Comparison of ENCODE assay signal across 8 cellular contexts in the genomic region with DNA sequence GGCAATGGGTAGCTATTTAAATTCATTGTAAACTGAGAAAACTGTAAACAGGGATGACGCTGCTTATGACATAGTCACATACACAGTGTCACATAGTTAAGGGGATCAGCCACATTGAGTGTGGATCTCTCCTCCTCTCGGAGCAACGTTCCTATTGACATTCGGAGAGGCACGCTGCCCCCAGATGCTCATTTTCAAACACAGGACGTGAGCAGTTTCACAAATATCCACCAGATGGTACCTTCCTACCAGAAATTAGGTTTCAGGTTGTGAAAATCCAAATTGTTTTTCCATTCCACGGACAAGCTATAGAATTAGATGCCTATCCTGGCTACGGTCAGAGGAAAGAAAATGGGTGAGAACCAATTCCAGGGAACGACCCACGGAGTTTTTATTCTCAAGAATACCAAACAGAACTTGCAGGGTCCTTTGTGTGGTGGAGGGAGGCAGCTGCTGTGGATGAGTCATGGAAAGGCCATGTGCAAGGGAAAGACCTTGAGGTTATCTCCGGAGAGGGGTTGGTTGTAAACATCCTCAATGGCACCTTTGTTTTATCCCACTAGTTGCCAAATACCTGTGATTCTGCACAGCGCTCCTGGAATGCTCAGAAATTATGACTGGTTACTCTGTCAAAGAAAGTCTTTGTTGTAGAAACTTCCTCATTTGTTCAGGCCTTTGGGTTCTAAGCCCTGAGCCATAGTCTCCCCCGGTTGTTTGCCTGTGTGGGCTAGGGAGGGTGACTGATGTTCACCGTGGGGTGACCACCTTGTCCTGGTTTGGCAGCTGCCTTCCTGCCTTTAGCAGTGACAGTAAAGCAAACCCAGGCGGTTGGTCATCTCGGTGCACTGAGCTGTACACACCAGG.
DNase-seq lines count a peak whose midpoint lies in the region; ATAC-seq and TF ChIP-seq lines count a peak whose summit lies in the region.

No MANE protein-coding gene starts in this region.

- no peak overlapping the region for H3K4me3 Mint-ChIP-seq in activated B cell treated with CpG ODN at 0.5 μM for 24 hours

- no peaks in the 10 kb centered on the region for H3K9me3 ChIP-seq in aorta (ENCODE audit: control insufficient read depth, low read length)

- DNase-seq in Kasumi-1 (lab: John Stamatoyannopoulos, UW) (peak; percentile 28 to 40), activated B cell treated with CpG ODN at 0.5 μM for 24 hours (no peak), kidney glomerular epithelial cell (lab: John Stamatoyannopoulos, UW) (peak; percentile 89), aorta (no peak), cerebellum (ENCODE audit: low spot score) (no peak)

- 54 to 60% methylated on average over 16 of the region's 16 CpGs for WGBS in aorta, 2 donors

- H3K27me3 ChIP-seq in aorta (ENCODE audit: control insufficient read depth in 1 of 2, insufficient read depth in 2 of 2, low read length in 1 of 2) = no peaks in the 10 kb centered on the region

- H3K9me3 Mint-ChIP-seq in activated B cell treated with CpG ODN at 0.5 μM for 24 hours = peaks cover 2% of the 10 kb centered on the region

- H3K4me1 Mint-ChIP-seq in activated B cell treated with CpG ODN at 0.5 μM for 24 hours = peaks cover 2% of the 10 kb centered on the region

- TF ChIP-seq CTCF in C4-2B (conservative IDR thresholded peaks at IDR 0.05) (peak; percentile 23), activated B cell treated with CpG ODN at 0.5 μM for 24 hours (IDR thresholded peaks at IDR 0.05) (no peak)

- peaks cover 0 to 5% of the 10 kb centered on the region in 2 donors for H3K36me3 ChIP-seq in aorta (ENCODE audit: control insufficient read depth in 1 of 2, insufficient read depth in 2 of 2, low read length in 1 of 2)

- no peak overlapping the region for H3K4me3 ChIP-seq in aorta (ENCODE audit: low read length in 2 of 2)

- H3K27ac ChIP-seq in C4-2B = no peak overlapping the region
- no peak overlapping the region for H3K27ac ChIP-seq in aorta (ENCODE audit: low read depth in 1 of 2, low read length in 2 of 2)

- POLR2A ChIA-PET in activated B cell treated with CpG ODN at 0.5 μM for 24 hours (lab: Charles Lee) = interaction anchor here (1.6 kb wide), 1 partner anchor 11 kb away, joined by 4 read pairs; no protein-coding TSS in a partner anchor

- no peak for ATAC-seq in activated B cell treated with CpG ODN at 0.5 μM for 24 hours (ENCODE audit: low read depth)
- no peak for ATAC-seq in GM21360 (IDR thresholded peaks at IDR 0.05; ENCODE audit: unreplicated experiment)
- no peak for ATAC-seq in HG02571 (IDR thresholded peaks at IDR 0.05; ENCODE audit: unreplicated experiment)
- ATAC-seq in aorta (ENCODE audit: low FRiP score) = no peak

- H3K4me1 ChIP-seq in aorta (ENCODE audit: control insufficient read depth in 1 of 2, insufficient read depth in 2 of 2, low read length in 2 of 2) = no peaks in the 10 kb centered on the region

- intact Hi-C loops in activated B cell treated with CpG ODN at 0.5 μM for 24 hours (cut with micrococcal nuclease) (no loop called here), aorta (cut with DNase I) (loop anchor here (5.0 kb wide), 1 partner anchor 574 kb away; no protein-coding TSS in a partner anchor)

- H3K27ac Mint-ChIP-seq in activated B cell treated with CpG ODN at 0.5 μM for 24 hours = peak overlapping the region; percentile 16

- H3K27me3 Mint-ChIP-seq in activated B cell treated with CpG ODN at 0.5 μM for 24 hours = no peaks in the 10 kb centered on the region

- H3K36me3 Mint-ChIP-seq in activated B cell treated with CpG ODN at 0.5 μM for 24 hours (ENCODE audit: low read depth) = peaks cover 36% of the 10 kb centered on the region

- CTCF ChIA-PET in activated B cell treated with CpG ODN at 0.5 μM for 24 hours (lab: Charles Lee) = interaction anchor here (1.0 kb wide), 1 partner anchor 12 kb away, joined by 3 read pairs; no protein-coding TSS in a partner anchor

Comparison
In these comparisons a context has a peak if more than half of its experiments do, and no peak if none do; other contexts are left out.
1. DNase-seq: peak in Kasumi-1 (2 of 2) and kidney glomerular epithelial cell (single experiment); none in activated B cell treated with CpG ODN at 0.5 μM for 24 hours (single experiment), aorta (0 of 2) and cerebellum (single experiment).